ENCODE assay signal across 18 cellular contexts in genomic region chr1:37147906-37148305, GRCh38.
"Had no signal": no experiment of that assay in that cellular context is flagged by ENCODE, and none has a peak within 500 bp of the region (broad histone marks: within the 10 kb centered on the region; RNA-seq: fewer than 3 reads in every experiment).

No MANE protein-coding gene starts in this region.

- H3K36me3 ChIP-seq: colonic mucosa, left ventricle myocardium inferior, stomach, thoracic aorta, transverse colon had no signal

- H3K4me1 ChIP-seq: colonic mucosa, stomach, transverse colon had no signal

- H3K4me3 Mint-ChIP-seq: endodermal cell, naive B cell, nephron had no signal

- H3K9me3 Mint-ChIP-seq: endodermal cell, naive B cell, nephron had no signal

- DNase-seq: colonic mucosa; dermis blood vessel endothelial cell; effector CD4-positive, alpha-beta T cell; endodermal cell; erythroblast; foreskin melanocyte; left ventricle myocardium inferior; mesenchymal stem cell; naive B cell; small intestine; stimulated activated CD4-positive, alpha-beta T cell treated with anti-CD3 and anti-CD28 coated beads, Interleukin-12 subunit alpha, Interleukin-12 subunit beta, amount 100 ng/mL, for 4 hours; stimulated activated naive CD4-positive, alpha-beta T cell; stomach; substantia nigra; transverse colon had no signal

- H3K4me3 ChIP-seq: colonic mucosa, left ventricle myocardium inferior, lung, stomach, thoracic aorta, transverse colon had no signal

- H3K27me3 ChIP-seq: colonic mucosa, transverse colon had no signal

- H3K4me1 Mint-ChIP-seq: endodermal cell, naive B cell, nephron had no signal

- H3K36me3 Mint-ChIP-seq: naive B cell had no signal

- H3K27ac Mint-ChIP-seq: endodermal cell, nephron had no signal

- H3K27ac ChIP-seq: colonic mucosa, left ventricle myocardium inferior, stomach, thoracic aorta, transverse colon had no signal

- H3K9me3 ChIP-seq: colonic mucosa, left ventricle myocardium inferior, stomach, thoracic aorta, transverse colon had no signal
